9 cellular contexts compared by ENCODE assay signal in the genomic region with DNA sequence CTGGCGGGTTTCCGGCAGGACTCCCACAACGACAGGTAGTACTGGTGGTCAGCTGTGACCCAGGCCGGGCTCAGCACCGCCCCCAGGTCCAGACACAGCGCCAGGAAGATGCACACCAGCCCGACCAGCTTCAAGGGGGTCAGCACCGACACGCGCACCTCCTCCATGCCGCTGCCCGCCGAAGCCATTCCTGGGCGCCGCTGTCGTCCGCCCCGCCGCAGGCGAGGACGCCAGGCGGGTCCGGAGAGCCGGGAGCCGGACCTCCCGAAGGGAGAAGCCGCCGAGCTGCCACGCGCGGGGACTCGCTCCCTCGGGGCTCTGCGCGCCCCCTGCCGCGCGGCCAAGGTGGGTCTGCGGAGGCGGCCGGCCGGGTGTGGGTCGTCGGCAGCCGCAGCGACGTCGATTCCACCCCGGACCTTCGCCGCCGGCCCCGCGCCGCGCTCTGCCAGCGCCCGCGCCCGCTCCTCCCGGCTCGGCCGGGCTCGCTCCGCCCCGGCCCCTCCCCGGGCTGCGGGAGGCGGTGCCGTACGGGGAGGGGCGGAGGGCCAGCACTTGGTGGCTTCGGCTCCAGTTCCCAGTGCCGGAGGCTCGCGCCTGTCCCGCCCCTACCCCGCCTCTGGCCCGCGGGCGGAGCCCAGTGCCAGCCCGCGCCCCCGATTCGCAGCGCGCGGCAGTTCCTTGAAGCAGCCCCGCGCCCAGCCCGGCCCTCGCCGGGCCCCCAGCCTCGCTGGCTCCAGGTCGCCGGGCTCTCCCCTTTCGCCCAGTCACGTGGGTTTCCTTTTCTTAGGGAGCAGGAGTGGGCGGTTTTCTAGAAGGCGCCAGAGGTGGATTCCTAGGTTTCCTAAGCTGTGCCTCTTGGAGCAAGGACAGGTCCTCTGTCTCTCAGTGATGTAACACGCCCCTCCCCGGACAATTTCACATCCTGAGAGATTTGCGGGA. TPM values are rescaled to one million over a fixed set of nuclear protein-coding genes. Genes with fewer than 3 reads are reported as not detected.
DNase-seq lines count a peak whose midpoint lies in the region; ATAC-seq lines count a peak whose summit lies in the region.
"Had no signal": no experiment of that assay in that cellular context is flagged by ENCODE, and none has a peak within 500 bp of the region (broad histone marks: within the 10 kb centered on the region; RNA-seq: fewer than 3 reads in every experiment).

A gene (minus strand): TSS at position 444 of the 939 bp plus-strand sequence. CDS start 256 bp downstream, at position 188.

- peaks cover 25% of the 10 kb centered on the region for H3K27me3 Mint-ChIP-seq in T-helper 1 cell treated with Interleukin-12 subunit alpha and Interleukin-12 subunit beta and Interleukin-4 antibody, amounts not matched to agents 30 μg/mL and 1 μg/mL, for 36 hours (ENCODE audit: low read depth)

- no peaks in the 10 kb centered on the region for H3K9me3 Mint-ChIP-seq in T-helper 1 cell treated with Interleukin-12 subunit alpha and Interleukin-12 subunit beta and Interleukin-4 antibody, amounts not matched to agents 30 μg/mL and 1 μg/mL, for 36 hours

- H3K4me1 Mint-ChIP-seq in T-helper 1 cell treated with Interleukin-12 subunit alpha and Interleukin-12 subunit beta and Interleukin-4 antibody, amounts not matched to agents 30 μg/mL and 1 μg/mL, for 36 hours (ENCODE audit: low read depth) = peaks cover 4% of the 10 kb centered on the region

- H3K4me3 Mint-ChIP-seq in T-helper 1 cell treated with Interleukin-12 subunit alpha and Interleukin-12 subunit beta and Interleukin-4 antibody, amounts not matched to agents 30 μg/mL and 1 μg/mL, for 36 hours = peak within 1 kb of the TSS; percentile 80

- ATAC-seq in HG03521 (IDR thresholded peaks at IDR 0.05; ENCODE audit: unreplicated experiment) = no peak

- DNase-seq in T-helper 1 cell (no peak), NCI-H510A (lab: John Stamatoyannopoulos, UW) (peak; percentile 68), cerebellum (ENCODE audit: low spot score) (peak; percentile 7), islet precursor cell (peak; percentile 95), smooth muscle cell of the brain vasculature (ENCODE audit: low read depth, low spot score) (peak; percentile 20)
- DNase-seq in stimulated activated CD4-positive, alpha-beta T cell treated with anti-CD3 and anti-CD28 coated beads, Interleukin-4, amount 100 ng/mL, for 4 hours = no peak
- DNase-seq: DND-41 had no signal

- H3K27ac Mint-ChIP-seq in T-helper 1 cell treated with Interleukin-12 subunit alpha and Interleukin-12 subunit beta and Interleukin-4 antibody, amounts not matched to agents 30 μg/mL and 1 μg/mL, for 36 hours = no peak within 1 kb of the TSS

- peaks cover 3% of the 10 kb centered on the region for H3K36me3 Mint-ChIP-seq in T-helper 1 cell treated with Interleukin-12 subunit alpha and Interleukin-12 subunit beta and Interleukin-4 antibody, amounts not matched to agents 30 μg/mL and 1 μg/mL, for 36 hours (ENCODE audit: low read depth)

RNA-seq across cellular contexts. Expression of the gene that starts here (rescaled TPM):
- total RNA-seq in cerebellum = 48.0 TPM

Comparison
In these comparisons a context has a peak if more than half of its experiments do, and no peak if none do; other contexts are left out.
1. DNase-seq: peak in NCI-H510A (single experiment), cerebellum (single experiment), islet precursor cell (single experiment) and smooth muscle cell of the brain vasculature (single experiment); none in T-helper 1 cell (0 of 5) and stimulated activated CD4-positive, alpha-beta T cell treated with anti-CD3 and anti-CD28 coated beads, Interleukin-4, amount 100 ng/mL, for 4 hours (0 of 2).